In the genomic region with DNA sequence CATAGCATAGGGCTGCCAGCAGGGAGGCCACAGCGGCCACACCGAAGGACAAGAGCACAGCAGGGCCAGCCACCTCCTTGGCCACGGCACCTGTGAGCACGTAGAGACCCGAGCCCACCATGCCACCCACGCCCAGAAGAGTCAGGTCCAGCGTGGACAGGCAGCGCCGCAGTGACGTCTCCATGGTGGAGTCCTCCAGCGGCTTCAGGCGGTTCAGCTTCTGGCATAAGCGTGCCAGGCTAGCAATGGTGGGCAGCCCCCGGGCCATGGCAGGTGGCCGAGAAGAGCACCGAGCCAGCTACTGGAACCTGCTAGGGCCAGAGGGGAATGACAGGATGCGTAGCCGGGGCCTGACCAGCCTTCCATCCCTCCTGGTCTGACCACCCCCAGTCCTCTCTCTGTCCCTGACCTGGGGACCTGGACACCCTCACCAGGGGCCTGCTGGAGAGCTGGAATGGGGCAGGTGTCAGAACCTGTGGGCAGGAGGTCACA, we compare ENCODE assay signal across 19 cellular contexts. TPM values are rescaled to one million over a fixed set of nuclear protein-coding genes. Genes with fewer than 3 reads are reported as not detected.
DNase-seq lines count a peak whose midpoint lies in the region; ATAC-seq and TF ChIP-seq lines count a peak whose summit lies in the region.
"Had no signal": no experiment of that assay in that cellular context is flagged by ENCODE, and none has a peak within 500 bp of the region (broad histone marks: within the 10 kb centered on the region; RNA-seq: fewer than 3 reads in every experiment).

No MANE protein-coding gene starts in this region.

- TF ChIP-seq CTCF in coronary artery (IDR thresholded peaks at IDR 0.05) = no peak
- TF ChIP-seq CTCF in mesothelial cell of epicardium (IDR thresholded peaks at IDR 0.05; ENCODE audit: unreplicated experiment) = no peak
- no peak for TF ChIP-seq CTCF in thoracic aorta (IDR thresholded peaks at IDR 0.05)

- peak overlapping the region; percentile 60 for H3K4me3 Mint-ChIP-seq in mesothelial cell of epicardium
- peak overlapping the region in 1 of 2 donors; percentile 52 for H3K4me3 Mint-ChIP-seq in activated T-cell treated with anti-CD3 and anti-CD28 coated beads, Interleukin-2, amount 50 U/mL, for 72 hours
- H3K4me3 Mint-ChIP-seq: T-helper 2 cell treated with Interferon-gamma antibody and Interleukin-4, amounts not matched to agents 5 μg/mL and 100 μg/mL, for 36 hours had no signal

- peaks cover 6% of the 10 kb centered on the region for H3K27me3 Mint-ChIP-seq in mesothelial cell of epicardium (ENCODE audit: low read depth)
- peaks cover 13% of the 10 kb centered on the region for H3K27me3 Mint-ChIP-seq in activated T-cell treated with anti-CD3 and anti-CD28 coated beads, Interleukin-2, amount 50 U/mL, for 72 hours (ENCODE audit: low read depth)

- H3K4me1 Mint-ChIP-seq in mesothelial cell of epicardium = peaks cover 30% of the 10 kb centered on the region
- H3K4me1 Mint-ChIP-seq in activated T-cell treated with anti-CD3 and anti-CD28 coated beads, Interleukin-2, amount 50 U/mL, for 72 hours (ENCODE audit: low read depth) = peaks cover 7% of the 10 kb centered on the region

- no peaks in the 10 kb centered on the region for H3K9me3 ChIP-seq in HUES48 (ENCODE audit: control insufficient read depth, insufficient read depth, low read length)
- H3K9me3 ChIP-seq in thoracic aorta = no peaks in the 10 kb centered on the region
- H3K9me3 ChIP-seq: right atrium auricular region, upper lobe of left lung had no signal

- no peak for ATAC-seq in thoracic aorta (ENCODE audit: insufficient number of reproducible peaks, low FRiP score, low read depth)
- ATAC-seq in activated T-cell treated with anti-CD3 and anti-CD28 coated beads, Interleukin-2, amount 50 U/mL, for 72 hours (replicated peaks in 1 of 2) = no peak

- H3K9me3 Mint-ChIP-seq in mesothelial cell of epicardium = no peaks in the 10 kb centered on the region
- no peaks in the 10 kb centered on the region for H3K9me3 Mint-ChIP-seq in activated T-cell treated with anti-CD3 and anti-CD28 coated beads, Interleukin-2, amount 50 U/mL, for 72 hours
- H3K9me3 Mint-ChIP-seq: naive thymus-derived CD4-positive, alpha-beta T cell; T-helper 2 cell treated with Interferon-gamma antibody and Interleukin-4, amounts not matched to agents 5 μg/mL and 100 μg/mL, for 36 hours had no signal

- H3K27ac ChIP-seq in HUES48 (ENCODE audit: low read depth, low read length) (no peak overlapping the region), coronary artery (no peak overlapping the region), thoracic aorta (no peak overlapping the region)
- H3K27ac ChIP-seq: right atrium auricular region, upper lobe of left lung had no signal

- H3K27me3 ChIP-seq in HUES48 (ENCODE audit: control insufficient read depth, insufficient read depth, low read length) (peaks cover 34% of the 10 kb centered on the region), thoracic aorta (replicated peaks; ENCODE audit: insufficient read depth) (no peaks in the 10 kb centered on the region)

- H3K4me3 ChIP-seq in HUES48 (ENCODE audit: low read depth, low read length) (peak overlapping the region; percentile 64), coronary artery (peak overlapping the region; percentile 78), thoracic aorta (peak overlapping the region; percentile 54)

- no peaks in the 10 kb centered on the region for H3K36me3 ChIP-seq in HUES48 (ENCODE audit: control insufficient read depth, insufficient read depth, low read length)
- no peaks in the 10 kb centered on the region for H3K36me3 ChIP-seq in thoracic aorta
- H3K36me3 ChIP-seq: right atrium auricular region, upper lobe of left lung had no signal

- no peak overlapping the region for H3K9ac ChIP-seq in HUES48 (ENCODE audit: low read depth, low read length)

- DNase-seq in coronary artery (ENCODE audit: low spot score) = peak; percentile 71
- no peak for DNase-seq in mesothelial cell of epicardium (ENCODE audit: low spot score in 2 of 2, unreplicated experiment in 2 of 2)
- DNase-seq in thoracic aorta (ENCODE audit: low spot score) = no peak
- DNase-seq in activated T-cell treated with anti-CD3 and anti-CD28 coated beads, Interleukin-2, amount 50 U/mL, for 72 hours = no peak
- DNase-seq in kidney glomerular epithelial cell (lab: John Stamatoyannopoulos, UW) = no peak
- DNase-seq in NOMO-1 (lab: John Stamatoyannopoulos, UW; ENCODE audit: unreplicated experiment in 2 of 2) = no peak
- DNase-seq: hippocampal formation; naive thymus-derived CD4-positive, alpha-beta T cell; NCI-H1105; NCI-H2171; NK-92 treated with Interleukin-12 subunit alpha and Interleukin-12 subunit beta, amount 100 ng/mL, for 24 hours; SHP77 treated with DMSO at 0.1 percent for 48 hours; stimulated activated CD4-positive, alpha-beta T cell treated with anti-CD3 and anti-CD28 coated beads, Interleukin-2, amount 100 ng/mL, for 24 hours; stimulated activated CD8-positive, alpha-beta memory T cell treated with anti-CD3 and anti-CD28 coated beads, Interleukin-4, amount 100 ng/mL, for 48 hours had no signal

- H3K4me1 ChIP-seq in HUES48 (ENCODE audit: control insufficient read depth, insufficient read depth, low read length) = peaks cover 5% of the 10 kb centered on the region; the same call in 1 of the 2 replicates
- no peaks in the 10 kb centered on the region for H3K4me1 ChIP-seq in thoracic aorta (ENCODE audit: control insufficient read depth in 1 of 2, low read depth in 2 of 2)

- no peak overlapping the region for H3K27ac Mint-ChIP-seq in mesothelial cell of epicardium
- H3K27ac Mint-ChIP-seq in activated T-cell treated with anti-CD3 and anti-CD28 coated beads, Interleukin-2, amount 50 U/mL, for 72 hours = no peak overlapping the region
- H3K27ac Mint-ChIP-seq: naive thymus-derived CD4-positive, alpha-beta T cell had no signal

- no peaks in the 10 kb centered on the region for H3K36me3 Mint-ChIP-seq in mesothelial cell of epicardium
- no peaks in the 10 kb centered on the region for H3K36me3 Mint-ChIP-seq in activated T-cell treated with anti-CD3 and anti-CD28 coated beads, Interleukin-2, amount 50 U/mL, for 72 hours (ENCODE audit: insufficient read depth in 2 of 2)
- H3K36me3 Mint-ChIP-seq: naive thymus-derived CD4-positive, alpha-beta T cell had no signal

RNA-seq across cellular contexts. Expression of gene SLC7A4, which starts 0.8 kb away (rescaled TPM):
- 3.2 to 3.7 TPM (median 3.2 TPM) in 3 replicates for total RNA-seq in mesothelial cell of epicardium
- 1 to 10 TPM in 1 of 2 donors, not detected in 1; 1.2 TPM for total RNA-seq in thoracic aorta
- total RNA-seq in activated T-cell treated with anti-CD3 and anti-CD28 coated beads, Interleukin-2, amount 50 U/mL, for 72 hours = not detected

RNA-seq across cellular contexts. Expression of gene LRRC74B, which starts 14.2 kb away (rescaled TPM):
- 0.18 TPM in 1 of 3 replicates, not detected in the others for total RNA-seq in mesothelial cell of epicardium
- total RNA-seq in thoracic aorta = not detected
- not detected for total RNA-seq in activated T-cell treated with anti-CD3 and anti-CD28 coated beads, Interleukin-2, amount 50 U/mL, for 72 hours
- total RNA-seq: left lobe of liver; naive thymus-derived CD4-positive, alpha-beta T cell; right atrium auricular region had no signal

RNA-seq across cellular contexts. Expression of gene P2RX6, which starts 16.6 kb away (rescaled TPM):
- total RNA-seq in mesothelial cell of epicardium = 0.72 to 1.1 TPM (median 0.88 TPM) in 3 replicates
- total RNA-seq in thoracic aorta = under 1 TPM in 1 of 2 donors, not detected in 1; 0.81 TPM
- total RNA-seq in activated T-cell treated with anti-CD3 and anti-CD28 coated beads, Interleukin-2, amount 50 U/mL, for 72 hours = under 1 TPM; 0.29 to 0.30 TPM

RNA-seq across cellular contexts. Expression of gene THAP7, which starts 29.7 kb away (rescaled TPM):
- total RNA-seq in mesothelial cell of epicardium = 19.7 to 22.8 TPM (median 22.0 TPM) in 3 replicates
- total RNA-seq in thoracic aorta = 10 to 100 TPM; 38.3 to 60.0 TPM
- 10 to 100 TPM; 29.5 to 31.2 TPM for total RNA-seq in activated T-cell treated with anti-CD3 and anti-CD28 coated beads, Interleukin-2, amount 50 U/mL, for 72 hours

RNA-seq across cellular contexts. Expression of gene LZTR1, which starts 49.5 kb away (rescaled TPM):
- 92.3 to 101 TPM (median 97.3 TPM) in 3 replicates for total RNA-seq in mesothelial cell of epicardium
- total RNA-seq in thoracic aorta = 100 to 1,000 TPM in 1 of 2 donors, 10 to 100 TPM in 1; 96.2 to 105 TPM
- 10 to 100 TPM; 30.6 to 42.8 TPM for total RNA-seq in activated T-cell treated with anti-CD3 and anti-CD28 coated beads, Interleukin-2, amount 50 U/mL, for 72 hours
